15 cellular contexts compared by ENCODE assay signal in the genomic region with DNA sequence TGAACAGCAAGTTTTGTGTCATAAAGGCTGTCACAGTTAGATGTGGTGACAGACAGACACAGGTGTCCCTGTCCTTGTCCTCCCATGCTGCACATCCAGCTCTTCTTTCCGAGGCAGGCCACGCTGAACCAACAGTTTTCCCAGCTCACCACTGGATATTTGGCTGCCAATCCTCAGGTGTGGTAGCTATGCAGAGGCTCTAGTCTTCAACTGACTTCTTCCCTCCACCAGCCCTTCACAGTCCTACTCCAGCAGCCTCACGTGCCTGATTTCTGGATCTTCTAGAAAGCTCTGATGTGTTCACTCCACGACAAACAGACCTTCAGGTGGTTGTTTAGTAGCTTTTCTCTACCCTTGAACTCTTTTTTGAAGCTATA.
A peak's percentile ranks its signal among the peaks of the same experiment; 100 is the strongest.
DNase-seq lines count a peak whose midpoint lies in the region; ATAC-seq and TF ChIP-seq lines count a peak whose summit lies in the region.
"Had no signal": no experiment of that assay in that cellular context is flagged by ENCODE, and none has a peak within 500 bp of the region (broad histone marks: within the 10 kb centered on the region; RNA-seq: fewer than 3 reads in every experiment).

No MANE protein-coding gene starts in this region.

- H4K91ac ChIP-seq in trophoblast cell (ENCODE audit: low read depth, low read length), result peak overlapping the region; percentile 55

- peaks cover 9% of the 10 kb centered on the region; the same call in 1 of the 2 replicates for H3K36me3 ChIP-seq in GM23338 (ENCODE audit: insufficient read depth)
- H3K36me3 ChIP-seq in trophoblast cell (ENCODE audit: control insufficient read depth in 1 of 2, insufficient read depth in 2 of 2, low read length in 2 of 2), result no peaks in the 10 kb centered on the region
- H3K36me3 ChIP-seq: HAP-1 had no signal

- H3K79me1 ChIP-seq in trophoblast cell (ENCODE audit: low read length), result peaks cover 3% of the 10 kb centered on the region

- H3K4me2 ChIP-seq in GM23338 (no peak overlapping the region), trophoblast cell (ENCODE audit: low read length) (peak overlapping the region; percentile 13)
- H3K4me2 ChIP-seq: PC-9 had no signal

- ATAC-seq in GM23338 (no peak), HG02970 (IDR thresholded peaks at IDR 0.05; ENCODE audit: low FRiP score, unreplicated experiment) (no peak)

- H3K27me3 ChIP-seq in GM23338 (ENCODE audit: insufficient read depth) (no peaks in the 10 kb centered on the region), trophoblast cell (ENCODE audit: insufficient read depth, low read length) (no peaks in the 10 kb centered on the region)

- H3K14ac ChIP-seq in trophoblast cell (ENCODE audit: low read length), result peak overlapping the region; percentile 24

- no peak overlapping the region for H3K4ac ChIP-seq in trophoblast cell (ENCODE audit: low read depth, low read length)

- H4K12ac ChIP-seq in trophoblast cell (ENCODE audit: low read depth, low read length), result no peak overlapping the region

- H2BK12ac ChIP-seq in trophoblast cell (ENCODE audit: low read length), result peak overlapping the region; percentile 33

- no peak overlapping the region for H3K18ac ChIP-seq in trophoblast cell (ENCODE audit: low read length)

- no peak overlapping the region for H4K8ac ChIP-seq in trophoblast cell (ENCODE audit: low read depth, low read length)

- H3K4me3 ChIP-seq in GM23338 (no peak overlapping the region), trophoblast cell (ENCODE audit: low read depth, low read length) (no peak overlapping the region)
- H3K4me3 ChIP-seq: HAP-1, PC-9 had no signal

- H3K27me3 Mint-ChIP-seq in activated CD4-positive, alpha-beta T cell treated with anti-CD3 and anti-CD28 coated beads, Interleukin-2, amount 10 ng/mL, durations not matched to agents 24 days and 14 days, result peaks cover 23% of the 10 kb centered on the region
- H3K27me3 Mint-ChIP-seq in GM23338 (ENCODE audit: insufficient read depth, low read depth, poor library complexity), result peaks cover 2% of the 10 kb centered on the region

- H3K9me2 ChIP-seq in GM23338 (ENCODE audit: insufficient read depth), result peaks cover 8% of the 10 kb centered on the region; the same call in 1 of the 2 replicates

- H3K9me3 ChIP-seq in trophoblast cell (ENCODE audit: insufficient read depth, low read depth, low read length), result no peaks in the 10 kb centered on the region

- no peaks in the 10 kb centered on the region for H3K4me1 Mint-ChIP-seq in activated CD4-positive, alpha-beta T cell treated with anti-CD3 and anti-CD28 coated beads, Interleukin-2, amount 10 ng/mL, durations not matched to agents 24 days and 14 days
- H3K4me1 Mint-ChIP-seq in GM23338, result peaks cover 12% of the 10 kb centered on the region
- H3K4me1 Mint-ChIP-seq: IgD-negative memory B cell had no signal

- peak overlapping the region; percentile 2 for H2BK120ac ChIP-seq in trophoblast cell (ENCODE audit: insufficient read depth, low read length, poor library complexity)

- H3K9ac ChIP-seq in trophoblast cell (ENCODE audit: low read length), result no peak overlapping the region

- intact Hi-C loops in activated CD4-positive, alpha-beta T cell treated with anti-CD3 and anti-CD28 coated beads, Interleukin-2, amount 10 ng/mL, durations not matched to agents 24 days and 14 days (cut with micrococcal nuclease), result no loop called here

- H3K4me1 ChIP-seq in GM23338 (ENCODE audit: insufficient read depth) (0 out of 2 replicates have a peak, but pooled peaks cover 8% of the 10 kb centered on the region), trophoblast cell (ENCODE audit: control insufficient read depth in 1 of 2, insufficient read depth in 2 of 2, low read length in 2 of 2) (peaks cover 4 to 8% of the 10 kb centered on the region in 2 experiments)
- H3K4me1 ChIP-seq: HAP-1 had no signal

- no peak overlapping the region for H3K27ac Mint-ChIP-seq in activated CD4-positive, alpha-beta T cell treated with anti-CD3 and anti-CD28 coated beads, Interleukin-2, amount 10 ng/mL, durations not matched to agents 24 days and 14 days
- H3K27ac Mint-ChIP-seq in GM23338, result no peak overlapping the region
- H3K27ac Mint-ChIP-seq: IgD-negative memory B cell had no signal

- TF ChIP-seq CTCF in GM23338 (conservative IDR thresholded peaks at IDR 0.05; ENCODE audit: low read depth in 2 of 2), result no peak

- 0 out of 2 replicates have a peak overlapping the region, but pooled peaks have one; percentile 57 for H2AFZ ChIP-seq in GM23338
- H2AFZ ChIP-seq in trophoblast cell (ENCODE audit: insufficient read depth, low read length, poor library complexity), result no peak overlapping the region
- H2AFZ ChIP-seq: PC-9 had no signal

- peaks cover 9% of the 10 kb centered on the region for H3K9me3 Mint-ChIP-seq in activated CD4-positive, alpha-beta T cell treated with anti-CD3 and anti-CD28 coated beads, Interleukin-2, amount 10 ng/mL, durations not matched to agents 24 days and 14 days
- H3K9me3 Mint-ChIP-seq in GM23338, result peaks cover 16% of the 10 kb centered on the region

- H3K36me3 Mint-ChIP-seq in activated CD4-positive, alpha-beta T cell treated with anti-CD3 and anti-CD28 coated beads, Interleukin-2, amount 10 ng/mL, durations not matched to agents 24 days and 14 days (ENCODE audit: low read depth), result no peaks in the 10 kb centered on the region
- peaks cover 7% of the 10 kb centered on the region; the same call in 2 of the 3 replicates for H3K36me3 Mint-ChIP-seq in GM23338 (ENCODE audit: low read depth)
- H3K36me3 Mint-ChIP-seq: IgD-negative memory B cell had no signal

- H3K27ac ChIP-seq in GM23338 (ENCODE audit: low read depth), result no peak overlapping the region
- H3K27ac ChIP-seq in trophoblast cell (ENCODE audit: low read depth, low read length), result peak overlapping the region; percentile 58
- H3K27ac ChIP-seq: PC-9 had no signal

- H2BK5ac ChIP-seq in trophoblast cell (ENCODE audit: low read depth, low read length, poor library complexity), result no peak overlapping the region

- no peak overlapping the region for H3K4me3 Mint-ChIP-seq in activated CD4-positive, alpha-beta T cell treated with anti-CD3 and anti-CD28 coated beads, Interleukin-2, amount 10 ng/mL, durations not matched to agents 24 days and 14 days
- no peak overlapping the region for H3K4me3 Mint-ChIP-seq in GM23338
- H3K4me3 Mint-ChIP-seq: IgD-negative memory B cell had no signal

- no peak overlapping the region for H3K23ac ChIP-seq in trophoblast cell (ENCODE audit: low read length)

- H3K79me2 ChIP-seq in GM23338 (replicated peaks; ENCODE audit: insufficient read depth) (no peaks in the 10 kb centered on the region), trophoblast cell (ENCODE audit: control insufficient read depth, insufficient read depth, low read length, poor library complexity) (no peaks in the 10 kb centered on the region)

- DNase-seq in activated CD4-positive, alpha-beta T cell treated with anti-CD3 and anti-CD28 coated beads, Interleukin-2, amount 10 ng/mL, durations not matched to agents 24 days and 14 days, result peak; percentile 54
- no peak for DNase-seq in activated CD4-positive, alpha-beta T cell treated with anti-CD3 and anti-CD28 coated beads for 4 hours
- DNase-seq in GM23338 (ENCODE audit: low spot score), result no peak
- DNase-seq in cerebellar cortex (ENCODE audit: low spot score), result peak; percentile 32
- DNase-seq in trophoblast cell, result no peak
- no peak for DNase-seq in NCI-H2081 treated with DMSO at 0.1 percent for 48 hours (lab: John Stamatoyannopoulos, UW)
- no peak for DNase-seq in GOT3 (lab: John Stamatoyannopoulos, UW)
- DNase-seq: DMS79, NCI-H1417 treated with DMSO at 0.1 percent for 48 hours, NCI-H2029, NCI-H510A treated with DMSO at 0.1 percent for 48 hours, PC-9 had no signal

- WGBS in trophoblast cell (ENCODE audit: extremely low coverage, insufficient coverage, insufficient read length), result no CpG with 5 or more reads among the region's 4 CpGs

- no peaks in the 10 kb centered on the region for H3F3A ChIP-seq in GM23338 (replicated peaks; ENCODE audit: low read depth)

- no peak overlapping the region for H2AK5ac ChIP-seq in trophoblast cell (ENCODE audit: low read length)

- H4K20me1 ChIP-seq in GM23338 (replicated peaks; ENCODE audit: insufficient read depth), result no peaks in the 10 kb centered on the region

Comparison
In these comparisons a context has a peak if more than half of its experiments do, and no peak if none do; other contexts are left out.
1. DNase-seq: peak in activated CD4-positive, alpha-beta T cell treated with anti-CD3 and anti-CD28 coated beads, Interleukin-2, amount 10 ng/mL, durations not matched to agents 24 days and 14 days (single experiment) and cerebellar cortex (single experiment); none in activated CD4-positive, alpha-beta T cell treated with anti-CD3 and anti-CD28 coated beads for 4 hours (0 of 2), GM23338 (single experiment), trophoblast cell (0 of 2), NCI-H2081 treated with DMSO at 0.1 percent for 48 hours (single experiment) and GOT3 (single experiment).